Comparison of ENCODE assay signal across 17 cellular contexts in genomic region chr2:232088771-232089170, GRCh38.
"Had no signal": no experiment of that assay in that cellular context is flagged by ENCODE, and none has a peak within 500 bp of the region (broad histone marks: within the 10 kb centered on the region; RNA-seq: fewer than 3 reads in every experiment).

No MANE protein-coding gene starts in this region.

- H3K4me3 ChIP-seq: ascending aorta, esophagus muscularis mucosa, lower lobe of right lung, suprapubic skin had no signal

- H3K9me3 ChIP-seq: esophagus muscularis mucosa, lower lobe of right lung, suprapubic skin had no signal

- H3K27me3 ChIP-seq: ascending aorta, esophagus muscularis mucosa, suprapubic skin had no signal

- H3K4me1 ChIP-seq: ascending aorta, lower lobe of right lung had no signal

- ATAC-seq: activated CD8-positive, alpha-beta T cell treated with anti-CD3 and anti-CD28 coated beads, Interleukin-2, amount 10 ng/mL, durations not matched to agents 7 days and 5 days; activated naive CD8-positive, alpha-beta T cell treated with anti-CD3 and anti-CD28 coated beads, Interleukin-2, amount 50 U/mL, for 24 hours; activated T-cell treated with anti-CD3 and anti-CD28 coated beads, Interleukin-2, amount 50 U/mL, for 4 hours; left colon; lower lobe of right lung had no signal

- H3K27ac ChIP-seq: ascending aorta, esophagus muscularis mucosa, lower lobe of right lung, suprapubic skin had no signal

- DNase-seq: activated CD4-positive, alpha-beta T cell treated with anti-CD3 and anti-CD28 coated beads, Interleukin-2, amount 10 ng/mL, durations not matched to agents 24 days and 14 days; activated CD8-positive, alpha-beta T cell treated with anti-CD3 and anti-CD28 coated beads, Interleukin-2, amount 10 ng/mL, durations not matched to agents 7 days and 5 days; activated effector memory CD4-positive, alpha-beta T cell treated with Interleukin-2 at 50 U/mL for 16 hours; activated naive CD4-positive, alpha-beta T cell treated with anti-CD3 and anti-CD28 coated beads, Interleukin-2, amount 10 ng/mL, durations not matched to agents 7 days and 5 days; activated naive CD8-positive, alpha-beta T cell treated with anti-CD3 and anti-CD28 coated beads, Interleukin-2, amount 50 U/mL, for 24 hours; activated T-cell treated with anti-CD3 and anti-CD28 coated beads, Interleukin-2, amount 50 U/mL, for 4 hours; cerebellar nuclear complex; effector CD8-positive, alpha-beta T cell; left colon; lower lobe of right lung; midbrain; nephron progenitor cell; stimulated activated CD4-positive, alpha-beta T cell treated with anti-CD3 and anti-CD28 coated beads, Interleukin-15, amount 100 ng/mL, for 24 hours; stimulated activated CD4-positive, alpha-beta T cell treated with anti-CD3 and anti-CD28 coated beads, Interleukin-2, amount 100 ng/mL, for 48 hours had no signal
